ENCODE assay signal across 36 cellular contexts in the genomic region with DNA sequence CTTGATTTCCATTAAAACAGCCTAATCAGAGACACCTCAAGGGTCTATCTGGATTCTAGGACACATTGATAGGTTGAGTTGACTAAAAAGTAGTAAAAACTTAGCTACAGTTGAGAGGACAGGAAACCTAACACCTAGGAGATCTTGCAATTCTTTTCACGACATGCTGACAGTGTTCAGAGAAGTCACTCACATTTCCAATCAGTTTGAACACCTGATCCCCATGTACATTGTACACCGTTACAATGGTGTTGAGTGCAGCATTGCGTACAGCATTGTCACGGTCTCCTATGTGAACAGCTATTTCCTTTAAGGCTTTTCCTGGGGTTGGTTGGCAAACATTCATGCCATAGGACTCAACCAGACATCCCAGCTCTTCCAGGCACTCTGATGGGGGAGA. TPM values are rescaled to one million over a fixed set of nuclear protein-coding genes. Genes with fewer than 3 reads are reported as not detected.
"Had no signal": no experiment of that assay in that cellular context is flagged by ENCODE, and none has a peak within 500 bp of the region (broad histone marks: within the 10 kb centered on the region; RNA-seq: fewer than 3 reads in every experiment).

No MANE protein-coding gene starts in this region.

- H3K27me3 Mint-ChIP-seq: activated CD4-positive, alpha-beta memory T cell treated with anti-CD3 and anti-CD28 coated beads, Interleukin-2, amount 10 ng/mL, durations not matched to agents 7 days and 5 days; activated CD8-positive, alpha-beta memory T cell treated with anti-CD3 and anti-CD28 coated beads, Interleukin-2, amount 10 ng/mL, durations not matched to agents 7 days and 5 days; activated naive CD4-positive, alpha-beta T cell treated with anti-CD3 and anti-CD28 coated beads, Interleukin-2, amount 50 U/mL, for 24 hours; activated naive CD8-positive, alpha-beta T cell treated with anti-CD3 and anti-CD28 coated beads, Interleukin-2, amount 50 U/mL, for 24 hours; brain had no signal

- H3K4me3 Mint-ChIP-seq: activated CD4-positive, alpha-beta memory T cell treated with anti-CD3 and anti-CD28 coated beads, Interleukin-2, amount 10 ng/mL, durations not matched to agents 7 days and 5 days; activated CD8-positive, alpha-beta memory T cell treated with anti-CD3 and anti-CD28 coated beads, Interleukin-2, amount 10 ng/mL, durations not matched to agents 7 days and 5 days; activated naive CD4-positive, alpha-beta T cell treated with anti-CD3 and anti-CD28 coated beads, Interleukin-2, amount 50 U/mL, for 24 hours; activated naive CD8-positive, alpha-beta T cell treated with anti-CD3 and anti-CD28 coated beads, Interleukin-2, amount 50 U/mL, for 24 hours; brain had no signal

- H3K27ac Mint-ChIP-seq: activated CD4-positive, alpha-beta memory T cell treated with anti-CD3 and anti-CD28 coated beads, Interleukin-2, amount 10 ng/mL, durations not matched to agents 7 days and 5 days; activated CD8-positive, alpha-beta memory T cell treated with anti-CD3 and anti-CD28 coated beads, Interleukin-2, amount 10 ng/mL, durations not matched to agents 7 days and 5 days; activated naive CD4-positive, alpha-beta T cell treated with anti-CD3 and anti-CD28 coated beads, Interleukin-2, amount 50 U/mL, for 24 hours; activated naive CD8-positive, alpha-beta T cell treated with anti-CD3 and anti-CD28 coated beads, Interleukin-2, amount 50 U/mL, for 24 hours had no signal

- H3K27ac ChIP-seq: RWPE1, WERI-Rb-1 had no signal

- DNase-seq: activated CD4-positive, alpha-beta memory T cell treated with anti-CD3 and anti-CD28 coated beads, Interleukin-2, amount 10 ng/mL, durations not matched to agents 7 days and 5 days; activated CD4-positive, alpha-beta T cell treated with anti-CD3 and anti-CD28 coated beads for 1 hour; activated CD4-positive, alpha-beta T cell treated with anti-CD3 and anti-CD28 coated beads for 48 hours; activated CD4-positive, CD25-positive, alpha-beta regulatory T cell; activated CD8-positive, alpha-beta memory T cell treated with anti-CD3 and anti-CD28 coated beads for 24 hours; activated CD8-positive, alpha-beta memory T cell treated with anti-CD3 and anti-CD28 coated beads, Interleukin-2, amount 10 ng/mL, durations not matched to agents 7 days and 5 days; activated CD8-positive, alpha-beta memory T cell treated with anti-CD3 and anti-CD28 coated beads, Interleukin-2, amount 50 U/mL, for 48 hours; activated effector memory CD4-positive, alpha-beta T cell treated with anti-CD3 and anti-CD28 coated beads, Interleukin-2, amount 50 U/mL, for 16 hours; activated naive CD4-positive, alpha-beta T cell treated with Interleukin-2 at 50 U/mL for 16 hours; activated naive CD8-positive, alpha-beta T cell treated with anti-CD3 and anti-CD28 coated beads, Interleukin-2, amount 50 U/mL, for 24 hours; activated T-cell treated with anti-CD3 and anti-CD28 coated beads, Interleukin-2, amount 50 U/mL, for 48 hours; NCI-H1092 treated with DMSO at 0.1 percent for 48 hours; NCI-H1417; NCI-H146; NCI-H187; NCI-H2029 treated with DMSO at 0.1 percent for 48 hours; NCI-H2107; NCI-H2171; NCI-H510A; NCI-H526; NCI-H748 treated with DMSO at 0.1 percent for 48 hours; NK-92 treated with Interleukin-12 subunit alpha and Interleukin-12 subunit beta, amount 100 ng/mL, for 24 hours; PC-3; SIG-M5; T-helper 1 cell; T-helper 2 cell; T-helper 9 cell; WERI-Rb-1 had no signal

- ATAC-seq: activated CD8-positive, alpha-beta memory T cell treated with anti-CD3 and anti-CD28 coated beads, Interleukin-2, amount 10 ng/mL, durations not matched to agents 7 days and 5 days; activated naive CD8-positive, alpha-beta T cell treated with anti-CD3 and anti-CD28 coated beads, Interleukin-2, amount 50 U/mL, for 24 hours; K562; PC-3; Right ventricle myocardium inferior; SK-N-SH treated with all-trans-retinoic acid at 6 μM for 48 hours had no signal

- H3K4me1 Mint-ChIP-seq: activated CD4-positive, alpha-beta memory T cell treated with anti-CD3 and anti-CD28 coated beads, Interleukin-2, amount 10 ng/mL, durations not matched to agents 7 days and 5 days; activated CD8-positive, alpha-beta memory T cell treated with anti-CD3 and anti-CD28 coated beads, Interleukin-2, amount 10 ng/mL, durations not matched to agents 7 days and 5 days; activated naive CD4-positive, alpha-beta T cell treated with anti-CD3 and anti-CD28 coated beads, Interleukin-2, amount 50 U/mL, for 24 hours; activated naive CD8-positive, alpha-beta T cell treated with anti-CD3 and anti-CD28 coated beads, Interleukin-2, amount 50 U/mL, for 24 hours; brain had no signal

- H3K4me3 ChIP-seq: K562 had no signal

- H3K9me3 Mint-ChIP-seq: activated CD4-positive, alpha-beta memory T cell treated with anti-CD3 and anti-CD28 coated beads, Interleukin-2, amount 10 ng/mL, durations not matched to agents 7 days and 5 days; activated naive CD4-positive, alpha-beta T cell treated with anti-CD3 and anti-CD28 coated beads, Interleukin-2, amount 50 U/mL, for 24 hours; activated naive CD8-positive, alpha-beta T cell treated with anti-CD3 and anti-CD28 coated beads, Interleukin-2, amount 50 U/mL, for 24 hours; brain had no signal

RNA-seq across cellular contexts. Expression of gene F2, which starts 42.8 kb away (rescaled TPM):
- total RNA-seq: activated CD4-positive, alpha-beta memory T cell treated with anti-CD3 and anti-CD28 coated beads, Interleukin-2, amount 10 ng/mL, durations not matched to agents 7 days and 5 days; activated CD8-positive, alpha-beta memory T cell treated with anti-CD3 and anti-CD28 coated beads, Interleukin-2, amount 10 ng/mL, durations not matched to agents 7 days and 5 days; M059J; PC-3; Right ventricle myocardium inferior; SK-MEL-5 had no signal
- polyA plus RNA-seq: K562 had no signal
